16 cellular contexts compared by ENCODE assay signal in the genomic region with DNA sequence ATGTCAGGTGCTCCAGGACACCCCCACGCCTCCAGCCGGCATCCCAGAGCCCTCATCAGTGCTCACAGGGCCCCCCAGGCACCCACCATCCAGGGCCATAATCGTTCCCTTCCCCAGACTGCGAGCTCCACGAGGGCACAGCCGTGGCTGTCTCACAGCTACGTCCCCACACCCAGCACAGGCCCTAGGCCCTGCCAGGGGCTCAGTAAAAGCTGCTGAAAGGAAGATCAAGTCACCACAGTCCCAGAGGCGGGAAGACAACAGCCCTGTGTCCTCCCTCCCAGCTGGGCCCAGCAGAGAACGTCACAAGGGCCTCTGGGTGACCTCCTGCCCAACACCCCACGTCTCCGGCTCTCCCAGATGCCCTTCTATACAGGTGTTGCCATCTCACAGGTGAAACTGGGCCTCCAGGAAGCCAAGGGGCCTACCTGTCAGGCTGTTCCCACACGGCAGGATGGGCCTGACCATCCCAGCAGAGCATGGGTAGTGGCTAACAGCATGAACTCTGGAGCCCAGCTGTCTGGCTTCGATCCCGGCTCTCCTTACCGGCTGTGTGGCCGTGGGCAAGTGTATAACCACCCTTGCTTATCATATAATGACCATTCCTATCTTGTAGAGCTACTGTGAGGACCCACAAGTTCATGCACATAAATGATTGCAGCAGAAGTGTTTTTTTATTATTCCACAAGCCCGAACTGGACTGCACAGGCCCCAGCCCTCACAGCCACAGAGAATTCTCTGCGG. TPM values are rescaled to one million over a fixed set of nuclear protein-coding genes. Genes with fewer than 3 reads are reported as not detected.
A peak's percentile ranks its signal among the peaks of the same experiment; 100 is the strongest.
DNase-seq lines count a peak whose midpoint lies in the region; ATAC-seq, FAIRE-seq and TF ChIP-seq lines count a peak whose summit lies in the region.
"Had no signal": no experiment of that assay in that cellular context is flagged by ENCODE, and none has a peak within 500 bp of the region (broad histone marks: within the 10 kb centered on the region; RNA-seq: fewer than 3 reads in every experiment).

No MANE protein-coding gene starts in this region.

- H4K20me1 ChIP-seq in keratinocyte (ENCODE audit: control insufficient read depth, extremely low read depth, insufficient read depth, low read length): no peaks in the 10 kb centered on the region

- peak overlapping the region; percentile 84 for H2AFZ ChIP-seq in keratinocyte (ENCODE audit: control insufficient read depth, low read length)

- H3K9me3 Mint-ChIP-seq in CD8-positive, alpha-beta T cell: no peaks in the 10 kb centered on the region
- H3K9me3 Mint-ChIP-seq in activated naive CD8-positive, alpha-beta T cell treated with anti-CD3 and anti-CD28 coated beads, Interleukin-2, amount 10 ng/mL, durations not matched to agents 7 days and 5 days: no peaks in the 10 kb centered on the region

- peak overlapping the region; percentile 76 for H3K27ac Mint-ChIP-seq in CD8-positive, alpha-beta T cell
- H3K27ac Mint-ChIP-seq in activated naive CD8-positive, alpha-beta T cell treated with anti-CD3 and anti-CD28 coated beads, Interleukin-2, amount 10 ng/mL, durations not matched to agents 7 days and 5 days: no peak overlapping the region
- H3K27ac Mint-ChIP-seq: B cell had no signal

- no peaks in the 10 kb centered on the region for H3K36me3 Mint-ChIP-seq in CD8-positive, alpha-beta T cell
- no peaks in the 10 kb centered on the region for H3K36me3 Mint-ChIP-seq in activated naive CD8-positive, alpha-beta T cell treated with anti-CD3 and anti-CD28 coated beads, Interleukin-2, amount 10 ng/mL, durations not matched to agents 7 days and 5 days

- CTCF ChIA-PET in CD8-positive, alpha-beta T cell (lab: Charles Lee): interaction anchor here (0.7 to 1.9 kb wide), 4 partner anchors 11 to 153 kb away, joined by 3 to 4 read pairs (median 3); no protein-coding TSS in a partner anchor
- CTCF ChIA-PET in A673 (lab: Charles Lee): no interaction called here

- peak overlapping the region; percentile 58 for H3K9ac ChIP-seq in keratinocyte (ENCODE audit: control insufficient read depth, extremely low read depth, insufficient read depth, low read length)

- H3K27me3 Mint-ChIP-seq in CD8-positive, alpha-beta T cell (ENCODE audit: low read depth): no peaks in the 10 kb centered on the region
- no peaks in the 10 kb centered on the region for H3K27me3 Mint-ChIP-seq in activated naive CD8-positive, alpha-beta T cell treated with anti-CD3 and anti-CD28 coated beads, Interleukin-2, amount 10 ng/mL, durations not matched to agents 7 days and 5 days
- H3K27me3 Mint-ChIP-seq: B cell had no signal

- no peak overlapping the region for H3K4me3 ChIP-seq in CD8-positive, alpha-beta T cell (ENCODE audit: low read depth, low read length)
- H3K4me3 ChIP-seq in keratinocyte (ENCODE audit: control insufficient read depth in 2 of 3, extremely low read depth in 1 of 3, insufficient read depth in 2 of 3, low read depth in 1 of 3, low read length in 3 of 3): no peak overlapping the region
- H3K4me3 ChIP-seq in A673 (ENCODE audit: low read depth, low read length, poor library complexity, severe bottlenecking): no peak overlapping the region
- H3K4me3 ChIP-seq in mucosa of descending colon: no peak overlapping the region
- H3K4me3 ChIP-seq: colonic mucosa, uterus had no signal

- peak overlapping the region; percentile 27 for H3K4me2 ChIP-seq in keratinocyte (ENCODE audit: control insufficient read depth, extremely low read depth, insufficient read depth, low read depth, low read length)

- no peaks in the 10 kb centered on the region for H3K79me2 ChIP-seq in keratinocyte (ENCODE audit: control insufficient read depth, insufficient read depth, low read length)

- peaks cover 2% of the 10 kb centered on the region for H3K9me1 ChIP-seq in keratinocyte (ENCODE audit: control insufficient read depth, extremely low read depth, insufficient read depth, low read length)

- ATAC-seq in CD8-positive, alpha-beta T cell: no peak
- ATAC-seq in activated naive CD8-positive, alpha-beta T cell treated with anti-CD3 and anti-CD28 coated beads, Interleukin-2, amount 10 ng/mL, durations not matched to agents 7 days and 5 days (ENCODE audit: low read depth): no peak
- no peak for ATAC-seq in mucosa of descending colon
- no peak for ATAC-seq in HG03095 (IDR thresholded peaks at IDR 0.05; ENCODE audit: unreplicated experiment)
- ATAC-seq: left ventricle myocardium superior had no signal

- POLR2A ChIA-PET in CD8-positive, alpha-beta T cell (lab: Charles Lee): interaction anchor here (0.5 to 1.1 kb wide), 3 partner anchors 11 to 609 kb away, joined by 3 to 5 read pairs (median 3); no protein-coding TSS in a partner anchor
- POLR2A ChIA-PET in activated naive CD8-positive, alpha-beta T cell treated with anti-CD3 and anti-CD28 coated beads, Interleukin-2, amount 10 ng/mL, durations not matched to agents 7 days and 5 days (lab: Charles Lee): interaction anchor here (2.2 kb wide), 1 partner anchor 18 kb away, joined by 6 read pairs; a partner anchor contains a TSS
- POLR2A ChIA-PET in A673 (lab: Charles Lee; ENCODE audit: low non-redundant PET): no interaction called here

- no peaks in the 10 kb centered on the region for H3K36me3 ChIP-seq in CD8-positive, alpha-beta T cell (ENCODE audit: insufficient read depth, low read length)
- H3K36me3 ChIP-seq in keratinocyte (ENCODE audit: control insufficient read depth in 2 of 2, extremely low read depth in 1 of 2, insufficient read depth in 2 of 2, low read length in 2 of 2) (no peaks in the 10 kb centered on the region), A673 (ENCODE audit: insufficient read depth, low read length, poor library complexity, severe bottlenecking) (no peaks in the 10 kb centered on the region), mucosa of descending colon (ENCODE audit: low read depth) (no peaks in the 10 kb centered on the region)
- H3K36me3 ChIP-seq: colonic mucosa, uterus had no signal

- TF ChIP-seq CTCF in CD8-positive, alpha-beta T cell (IDR thresholded peaks at IDR 0.05): no peak
- TF ChIP-seq CTCF in keratinocyte (optimal IDR thresholded peaks at IDR 0.05 in 1 of 3, IDR thresholded peaks at IDR 0.05 in 1 of 3, conservative IDR thresholded peaks at IDR 0.05 in 1 of 3; ENCODE audit: extremely low read depth in 1 of 3, insufficient read depth in 2 of 3, low read length in 3 of 3): no peak
- no peak for TF ChIP-seq CTCF in A673 (conservative IDR thresholded peaks at IDR 0.05; ENCODE audit: low read depth, low read length)
- TF ChIP-seq CTCF in mucosa of descending colon (IDR thresholded peaks at IDR 0.05): no peak

- dilution Hi-C loops in keratinocyte (cut with MboI; ENCODE audit: extremely low pct_ligation_motif_present, low sequenced_read_pairs): no loop called here

- no peak overlapping the region for H3K27ac ChIP-seq in CD8-positive, alpha-beta T cell (ENCODE audit: low read depth, low read length)
- H3K27ac ChIP-seq in keratinocyte (ENCODE audit: control insufficient read depth, insufficient read depth, low read length): peak overlapping the region; percentile 63
- H3K27ac ChIP-seq in A673 (ENCODE audit: low read depth, low read length, poor library complexity, severe bottlenecking): no peak overlapping the region
- H3K27ac ChIP-seq: colonic mucosa, foreskin keratinocyte, uterus had no signal

- peaks cover 52% of the 10 kb centered on the region for H3K4me1 ChIP-seq in CD8-positive, alpha-beta T cell (ENCODE audit: insufficient read depth, low read length)
- peaks cover 65% of the 10 kb centered on the region for H3K4me1 ChIP-seq in keratinocyte (ENCODE audit: control insufficient read depth, extremely low read depth, insufficient read depth, low read length)
- H3K4me1 ChIP-seq in A673 (ENCODE audit: insufficient read depth, low read length, poor library complexity, severe bottlenecking): peaks cover 9% of the 10 kb centered on the region
- H3K4me1 ChIP-seq in mucosa of descending colon (ENCODE audit: low read depth): peaks cover 17% of the 10 kb centered on the region
- H3K4me1 ChIP-seq: uterus had no signal

- no peaks in the 10 kb centered on the region for H3K9me3 ChIP-seq in CD8-positive, alpha-beta T cell (ENCODE audit: low read length)
- H3K9me3 ChIP-seq in keratinocyte (ENCODE audit: control insufficient read depth, low read depth, low read length) (no peaks in the 10 kb centered on the region), A673 (ENCODE audit: low read depth, low read length, poor library complexity, severe bottlenecking) (no peaks in the 10 kb centered on the region), mucosa of descending colon (no peaks in the 10 kb centered on the region)
- H3K9me3 ChIP-seq: colonic mucosa, uterus had no signal

- H3K27me3 ChIP-seq in CD8-positive, alpha-beta T cell (ENCODE audit: insufficient read depth, low read length): no peaks in the 10 kb centered on the region
- H3K27me3 ChIP-seq in keratinocyte (ENCODE audit: control insufficient read depth, extremely low read depth, insufficient read depth, low read length) (no peaks in the 10 kb centered on the region), A673 (replicated peaks; ENCODE audit: insufficient read depth, low read depth, low read length, poor library complexity) (no peaks in the 10 kb centered on the region)
- H3K27me3 ChIP-seq: colonic mucosa, foreskin keratinocyte, uterus had no signal

- FAIRE-seq in keratinocyte (lab: Jason Lieb, UNC): peak; percentile 17
- FAIRE-seq: GM18507 had no signal

- H3K4me3 Mint-ChIP-seq in CD8-positive, alpha-beta T cell: no peak overlapping the region
- H3K4me3 Mint-ChIP-seq in activated naive CD8-positive, alpha-beta T cell treated with anti-CD3 and anti-CD28 coated beads, Interleukin-2, amount 10 ng/mL, durations not matched to agents 7 days and 5 days: no peak overlapping the region
- H3K4me3 Mint-ChIP-seq: B cell had no signal

- no peak for DNase-seq in CD8-positive, alpha-beta T cell
- DNase-seq in activated naive CD8-positive, alpha-beta T cell treated with anti-CD3 and anti-CD28 coated beads, Interleukin-2, amount 10 ng/mL, durations not matched to agents 7 days and 5 days: peak; percentile 21
- DNase-seq in keratinocyte (ENCODE audit: low read depth, low spot score): no peak
- DNase-seq in putamen (ENCODE audit: low spot score): peak; percentile 80
- no peak for DNase-seq in A673 (ENCODE audit: low spot score)
- no peak for DNase-seq in mucosa of descending colon
- DNase-seq in NCI-H146 (lab: John Stamatoyannopoulos, UW): no peak
- DNase-seq: colonic mucosa, EL, left ventricle myocardium superior, NCI-H446, uterus had no signal

- intact Hi-C loops in CD8-positive, alpha-beta T cell (cut with DNase I, micrococcal nuclease): no loop called here
- intact Hi-C loops in A673 (cut with micrococcal nuclease; ENCODE audit: unreplicated experiment): no loop called here
- intact Hi-C loops in mucosa of descending colon (cut with DNase I, micrococcal nuclease): no loop called here

- H3K4me1 Mint-ChIP-seq in CD8-positive, alpha-beta T cell (ENCODE audit: low read depth): peaks cover 44% of the 10 kb centered on the region
- H3K4me1 Mint-ChIP-seq in activated naive CD8-positive, alpha-beta T cell treated with anti-CD3 and anti-CD28 coated beads, Interleukin-2, amount 10 ng/mL, durations not matched to agents 7 days and 5 days: peaks cover 26% of the 10 kb centered on the region

- no TSS peak for BruUV-seq in A673 (replicated peaks; lab: Mats Ljungman, UMichigan)

RNA-seq across cellular contexts. Expression of a gene that starts 18.0 kb away (rescaled TPM):
- 10 to 100 TPM; 32.8 to 35.2 TPM for total RNA-seq in CD8-positive, alpha-beta T cell
- 10 to 100 TPM; 34.9 to 37.9 TPM for total RNA-seq in activated naive CD8-positive, alpha-beta T cell treated with anti-CD3 and anti-CD28 coated beads, Interleukin-2, amount 10 ng/mL, durations not matched to agents 7 days and 5 days
- 55.2 to 107 TPM (median 98.0 TPM) in 3 replicates for polyA plus RNA-seq in keratinocyte
- polyA plus RNA-seq in keratinocyte (2011; ENCODE audit: low read depth): 37.9 TPM
- 80.7 and 116 TPM in 2 replicates for polyA plus RNA-seq in keratinocyte (2011; cell fraction: cytosol; rRNA removed)
- polyA plus RNA-seq in keratinocyte (2011; cell fraction: nucleus; rRNA removed): 34.7 and 35.5 TPM in 2 replicates
- 41.8 and 65.4 TPM in 2 replicates for polyA plus RNA-seq in keratinocyte (2012; ENCODE audit: low replicate concordance)
- polyA minus RNA-seq in keratinocyte: 42.4 to 71.7 TPM (median 60.0 TPM) in 3 replicates
- 66.4 TPM for polyA minus RNA-seq in keratinocyte (2011; cell fraction: cytosol; rRNA and poly(A)+ RNA removed)
- 14.6 and 25.1 TPM in 2 replicates for polyA minus RNA-seq in keratinocyte (2011; cell fraction: nucleus; rRNA and poly(A)+ RNA removed)
- total RNA-seq in A673 (2021): 33.1 and 35.1 TPM in 2 replicates
- 10 to 100 TPM; 29.2 to 39.7 (median 35.4) TPM for total RNA-seq in mucosa of descending colon

RNA-seq across cellular contexts. Expression of a gene that starts 21.5 kb away (rescaled TPM):
- total RNA-seq in CD8-positive, alpha-beta T cell: 1 to 10 TPM in 1 of 2 experiments, under 1 TPM in 1; 0.47 to 1.1 TPM
- under 1 TPM; 0.08 to 0.26 TPM for total RNA-seq in activated naive CD8-positive, alpha-beta T cell treated with anti-CD3 and anti-CD28 coated beads, Interleukin-2, amount 10 ng/mL, durations not matched to agents 7 days and 5 days
- 8.7 to 15.4 TPM (median 13.1 TPM) in 3 replicates for polyA plus RNA-seq in keratinocyte
- 2.0 TPM for polyA plus RNA-seq in keratinocyte (2011; ENCODE audit: low read depth)
- 7.6 and 10.6 TPM in 2 replicates for polyA plus RNA-seq in keratinocyte (2011; cell fraction: cytosol; rRNA removed)
- polyA plus RNA-seq in keratinocyte (2011; cell fraction: nucleus; rRNA removed): 5.4 and 8.0 TPM in 2 replicates
- 5.8 and 10.7 TPM in 2 replicates for polyA plus RNA-seq in keratinocyte (2012; ENCODE audit: low replicate concordance)
- polyA minus RNA-seq in keratinocyte: 8.3 to 14.0 TPM (median 14.0 TPM) in 3 replicates
- polyA minus RNA-seq in keratinocyte (2011; cell fraction: cytosol; rRNA and poly(A)+ RNA removed): 9.0 TPM
- 2.8 and 7.2 TPM in 2 replicates for polyA minus RNA-seq in keratinocyte (2011; cell fraction: nucleus; rRNA and poly(A)+ RNA removed)
- 1.1 and 1.5 TPM in 2 replicates for total RNA-seq in A673 (2021)
- total RNA-seq in mucosa of descending colon: 1 to 10 TPM; 2.8 to 8.6 (median 4.3) TPM
- total RNA-seq: B cell had no signal

Comparison
In these comparisons a context has a peak if more than half of its experiments do, and no peak if none do; other contexts are left out.
1. DNase-seq: peak in activated naive CD8-positive, alpha-beta T cell treated with anti-CD3 and anti-CD28 coated beads, Interleukin-2, amount 10 ng/mL, durations not matched to agents 7 days and 5 days (single experiment) and putamen (single experiment); none in CD8-positive, alpha-beta T cell (0 of 7), keratinocyte (single experiment), A673 (single experiment), mucosa of descending colon (0 of 3) and NCI-H146 (single experiment).